In genomic region chr11:75525433-75526191, GRCh38 we compare ENCODE assay signal across 8 cellular contexts. TPM values are rescaled to one million over a fixed set of nuclear protein-coding genes. Genes with fewer than 3 reads are reported as not detected.
DNase-seq lines count a peak whose midpoint lies in the region; ATAC-seq and TF ChIP-seq lines count a peak whose summit lies in the region.

Gene GDPD5, minus strand, starts transcription at chr11:75525941. Its CDS starts 48,206 bp downstream, at chr11:75477735.

- H3K9me3 ChIP-seq in right cardiac atrium (ENCODE audit: control insufficient read depth, low read length) (no peaks in the 10 kb centered on the region), vagina (no peaks in the 10 kb centered on the region)

- intact Hi-C loops in T-helper 1 cell treated with Interleukin-12 subunit alpha and Interleukin-12 subunit beta and Interleukin-4 antibody, amounts not matched to agents 30 ng/mL and 1 ng/mL, for 36 hours (cut with micrococcal nuclease) = loop anchor here (1.0 to 5.0 kb wide), 5 partner anchors 33 to 578 kb away; partner anchors contain the start of genes RPS3, SERPINH1, SPCS2 and XRRA1
- intact Hi-C loops in right cardiac atrium (cut with DNase I) = loop anchor here in 2 of 4 donors (5.0 to 10.0 kb wide), 3 partner anchors 128 to 241 kb away; partner anchors contain the start of gene RPS3 (in 1 of the 2)
- intact Hi-C loops in vagina (cut with DNase I) = loop anchor here (10.0 kb wide), 1 partner anchor 241 kb away; no protein-coding TSS in a partner anchor

- peak; percentile 80 for ATAC-seq in HG02763 (IDR thresholded peaks at IDR 0.05; ENCODE audit: unreplicated experiment)
- ATAC-seq in right cardiac atrium = peak; percentile 95 to 96

- no peak for TF ChIP-seq POLR2A in vagina (IDR thresholded peaks at IDR 0.05)

- under 1% methylated on average over 99 of the region's 99 CpGs for WGBS in right cardiac atrium

- peak within 1 kb of the TSS; percentile 79 for H3K4me3 ChIP-seq in right cardiac atrium (ENCODE audit: low read length)
- H3K4me3 ChIP-seq in rectal smooth muscle tissue (ENCODE audit: low read length) = peak within 1 kb of the TSS; percentile 78
- H3K4me3 ChIP-seq in vagina = peak within 1 kb of the TSS; percentile 61 to 81

- TF ChIP-seq CTCF in GM12874 (IDR thresholded peaks at IDR 0.05; ENCODE audit: insufficient read depth, low read depth, low read length) (peak; percentile 66), vagina (IDR thresholded peaks at IDR 0.05) (peak in 1 of 3 experiments; percentile 51)

- H3K4me1 ChIP-seq in right cardiac atrium (ENCODE audit: control insufficient read depth, insufficient read depth, low read length) = no peaks in the 10 kb centered on the region
- peaks cover 2% of the 10 kb centered on the region for H3K4me1 ChIP-seq in rectal smooth muscle tissue (ENCODE audit: control insufficient read depth, insufficient read depth, low read length)
- peaks cover 31% of the 10 kb centered on the region for H3K4me1 ChIP-seq in vagina

- no peaks in the 10 kb centered on the region for H3K27me3 ChIP-seq in right cardiac atrium (ENCODE audit: control insufficient read depth, insufficient read depth)
- no peaks in the 10 kb centered on the region for H3K27me3 ChIP-seq in rectal smooth muscle tissue (ENCODE audit: control insufficient read depth, insufficient read depth, low read length)
- H3K27me3 ChIP-seq in vagina = no peaks in the 10 kb centered on the region

- H3K27ac ChIP-seq in right cardiac atrium (ENCODE audit: low read length) (no peak within 1 kb of the TSS), rectal smooth muscle tissue (ENCODE audit: low read depth, low read length) (no peak within 1 kb of the TSS), vagina (peak within 1 kb of the TSS; percentile 74)

- H3K9ac ChIP-seq in rectal smooth muscle tissue (ENCODE audit: low read length) = no peak within 1 kb of the TSS

- H3K36me3 ChIP-seq in rectal smooth muscle tissue (ENCODE audit: control insufficient read depth, insufficient read depth, low read length) (no peaks in the 10 kb centered on the region), vagina (no peaks in the 10 kb centered on the region)

- DNase-seq in NCI-H1417 treated with DMSO at 0.1 percent for 48 hours (lab: John Stamatoyannopoulos, UW) (peak; percentile 30), amniotic epithelial cell (ENCODE audit: low read depth) (peak; percentile 62), right cardiac atrium (peak; percentile 87 to 93 (median 93)), vagina (ENCODE audit: extremely low spot score in 2 of 2) (no peak)

RNA-seq across cellular contexts. Expression of gene GDPD5, which starts in this region (rescaled TPM):
- total RNA-seq in T-helper 1 cell treated with Interleukin-12 subunit alpha and Interleukin-12 subunit beta and Interleukin-4 antibody, amounts not matched to agents 30 ng/mL and 1 ng/mL, for 36 hours = 23.7 and 25.9 TPM in 2 replicates
- total RNA-seq in right cardiac atrium (1 to 10 TPM; 5.3 to 8.2 (median 6.8) TPM), vagina (36.6 TPM)
- polyA plus RNA-seq in right cardiac atrium = 8.5 TPM

Comparison
In these comparisons a context has a peak if more than half of its experiments do, and no peak if none do; other contexts are left out.
1. DNase-seq: peak in NCI-H1417 treated with DMSO at 0.1 percent for 48 hours (single experiment), amniotic epithelial cell (single experiment) and right cardiac atrium (3 of 3); none in vagina (0 of 2).
2. Peak in every context shown above with its lines, with median percentiles within 50 percentile points of each other: H3K4me3 ChIP-seq.